14 cellular contexts compared by ENCODE assay signal in genomic region chr10:6493521-6494451, GRCh38.
DNase-seq lines count a peak whose midpoint lies in the region; ATAC-seq, FAIRE-seq and TF ChIP-seq lines count a peak whose summit lies in the region.
"Had no signal": no experiment of that assay in that cellular context is flagged by ENCODE, and none has a peak within 500 bp of the region (broad histone marks: within the 10 kb centered on the region; RNA-seq: fewer than 3 reads in every experiment).

No MANE protein-coding gene starts in this region.

- WGBS in K562 (ENCODE audit: insufficient coverage, low coverage, missing lambda C conversion rate) = 50% methylated on average over 11 of the region's 11 CpGs

- no TSS peak for BruUV-seq in K562 (replicated peaks; lab: Mats Ljungman, UMichigan)

- H3K9me3 ChIP-seq in DND-41 (ENCODE audit: insufficient read depth, low read length, severe bottlenecking) (no peaks in the 10 kb centered on the region), K562 (replicated peaks; ENCODE audit: control insufficient read depth, insufficient read depth, low read depth, low read length) (no peaks in the 10 kb centered on the region), colonic mucosa (no peaks in the 10 kb centered on the region)
- H3K9me3 ChIP-seq: thoracic aorta had no signal

- H3K27ac Mint-ChIP-seq in natural killer cell treated with Interleukin-12 subunit alpha and Interleukin-12 subunit beta and Interleukin-15 and Interleukin-18, amount 100 ng/mL, for 72 hours = no peak overlapping the region

- CTCF ChIA-PET in K562 (lab: Yijun Ruan, JAX; ENCODE audit: low intra/inter-chr PET ratio) = interaction anchor here (0.6 kb wide), 1 partner anchor 599 kb away, joined by 3 read pairs; no protein-coding TSS in a partner anchor

- no peak for TF ChIP-seq EP300 in K562 (IDR thresholded peaks at IDR 0.05; ENCODE audit: low read length)

- intact Hi-C loops in K562 (cut with micrococcal nuclease) (no loop called here), colonic mucosa (cut with DNase I) (no loop called here)

- H4K20me1 ChIP-seq in DND-41 (ENCODE audit: insufficient read depth, low read length) (no peaks in the 10 kb centered on the region), K562 (replicated peaks; ENCODE audit: control insufficient read depth, insufficient read depth, low read length) (no peaks in the 10 kb centered on the region)

- H3K27me3 Mint-ChIP-seq in natural killer cell treated with Interleukin-12 subunit alpha and Interleukin-12 subunit beta and Interleukin-15 and Interleukin-18, amount 100 ng/mL, for 72 hours = no peaks in the 10 kb centered on the region

- H3K27me3 ChIP-seq in DND-41 (ENCODE audit: insufficient read depth, low read length, poor library complexity) = no peaks in the 10 kb centered on the region
- H3K27me3 ChIP-seq in K562 (ENCODE audit: control insufficient read depth in 2 of 2, insufficient read depth in 2 of 2, low read length in 2 of 2) = no peaks in the 10 kb centered on the region
- H3K27me3 ChIP-seq in colonic mucosa = no peaks in the 10 kb centered on the region

- no peak overlapping the region for H2AFZ ChIP-seq in DND-41 (ENCODE audit: low read depth, low read length)
- no peak overlapping the region for H2AFZ ChIP-seq in K562 (ENCODE audit: low read depth, low read length)

- H3K9me3 Mint-ChIP-seq in natural killer cell treated with Interleukin-12 subunit alpha and Interleukin-12 subunit beta and Interleukin-15 and Interleukin-18, amount 100 ng/mL, for 72 hours = no peaks in the 10 kb centered on the region

- H3K4me1 Mint-ChIP-seq in natural killer cell treated with Interleukin-12 subunit alpha and Interleukin-12 subunit beta and Interleukin-15 and Interleukin-18, amount 100 ng/mL, for 72 hours (ENCODE audit: low read depth in 2 of 2) = peaks cover 15 to 52% of the 10 kb centered on the region in 2 donors

- H3K4me2 ChIP-seq in DND-41 (ENCODE audit: insufficient read depth, low read length) (no peak overlapping the region), K562 (ENCODE audit: insufficient read depth, low read length) (no peak overlapping the region)

- DNase-seq in DND-41 (no peak), LHCN-M2 (ENCODE audit: low read depth) (peak; percentile 38), K562 (ENCODE audit: extremely low read depth in 1 of 4, low spot score in 3 of 4) (no peak), D341Med (ENCODE audit: low spot score) (no peak), colonic mucosa (no peak), NCI-H1105 treated with DMSO at 0.1 percent for 48 hours (lab: John Stamatoyannopoulos, UW) (no peak)
- DNase-seq in natural killer cell treated with Interleukin-12 subunit alpha and Interleukin-12 subunit beta and Interleukin-15 and Interleukin-18, amount 100 ng/mL, for 72 hours (ENCODE audit: low spot score) = no peak
- DNase-seq: anterior cingulate cortex, head of caudate nucleus, left ventricle myocardium superior, NCI-H1048, NCI-H446 treated with DMSO at 0.1 percent for 48 hours, SHP77 treated with DMSO at 0.1 percent for 48 hours had no signal

- POLR2A ChIA-PET in K562 (lab: Yijun Ruan, JAX) = interaction anchor here (0.5 to 1.3 kb wide), 2 partner anchors 14 to 231 kb away, joined by 3 read pairs; no protein-coding TSS in a partner anchor

- no peak for TF ChIP-seq POLR2A in K562 (conservative IDR thresholded peaks at IDR 0.05)

- H3K36me3 Mint-ChIP-seq in natural killer cell treated with Interleukin-12 subunit alpha and Interleukin-12 subunit beta and Interleukin-15 and Interleukin-18, amount 100 ng/mL, for 72 hours = peaks cover 29% of the 10 kb centered on the region

- ATAC-seq in DND-41 (ENCODE audit: insufficient read depth, low read depth) (no peak), K562 (no peak)
- peak; percentile 46 to 50 for ATAC-seq in natural killer cell treated with Interleukin-12 subunit alpha and Interleukin-12 subunit beta and Interleukin-15 and Interleukin-18, amount 100 ng/mL, for 72 hours
- ATAC-seq: left ventricle myocardium superior had no signal

- H3K9me1 ChIP-seq in K562 (ENCODE audit: control insufficient read depth, insufficient read depth, low read length) = no peaks in the 10 kb centered on the region

- H3K79me2 ChIP-seq in DND-41 (ENCODE audit: insufficient read depth, low read length) (no peaks in the 10 kb centered on the region), K562 (ENCODE audit: control insufficient read depth, insufficient read depth, low read length) (no peaks in the 10 kb centered on the region)

- no peak overlapping the region for H3K4me3 Mint-ChIP-seq in natural killer cell treated with Interleukin-12 subunit alpha and Interleukin-12 subunit beta and Interleukin-15 and Interleukin-18, amount 100 ng/mL, for 72 hours

- H3K27ac ChIP-seq in DND-41 (ENCODE audit: low read length) = peak overlapping the region; percentile 57
- H3K27ac ChIP-seq in K562 (ENCODE audit: extremely low read depth, low read depth, low read length) = no peak overlapping the region
- no peak overlapping the region for H3K27ac ChIP-seq in colonic mucosa
- H3K27ac ChIP-seq: thoracic aorta had no signal

- in situ Hi-C loops in K562 (cut with MboI) = no loop called here

- H3K36me3 ChIP-seq in DND-41 (ENCODE audit: insufficient read depth, low read length) (peaks cover 92% of the 10 kb centered on the region), K562 (ENCODE audit: control insufficient read depth, insufficient read depth, low read length) (peaks cover 30% of the 10 kb centered on the region), colonic mucosa (no peaks in the 10 kb centered on the region)
- H3K36me3 ChIP-seq: thoracic aorta had no signal

- no peak overlapping the region for H3K4me3 ChIP-seq in DND-41 (ENCODE audit: low read depth in 1 of 2, low read length in 2 of 2)
- no peak overlapping the region for H3K4me3 ChIP-seq in K562
- H3K4me3 ChIP-seq in colonic mucosa = no peak overlapping the region
- H3K4me3 ChIP-seq: thoracic aorta had no signal

- no peak for TF ChIP-seq RAD21 in K562 (CRISPR knock-in tag; conservative IDR thresholded peaks at IDR 0.05 in 1 of 2, IDR thresholded peaks at IDR 0.05 in 1 of 2)

- H3K4me1 ChIP-seq in DND-41 (ENCODE audit: insufficient read depth, low read length) (peaks cover 32% of the 10 kb centered on the region), K562 (replicated peaks in 1 of 2; ENCODE audit: control insufficient read depth in 2 of 2, insufficient read depth in 2 of 2, low read length in 2 of 2) (no peaks in the 10 kb centered on the region), colonic mucosa (no peaks in the 10 kb centered on the region)

- no peak for FAIRE-seq in K562 (lab: Jason Lieb, UNC)

- H3K9ac ChIP-seq in DND-41 (ENCODE audit: low read depth, low read length) (no peak overlapping the region), K562 (ENCODE audit: insufficient read depth in 1 of 2, low read depth in 2 of 2, low read length in 2 of 2) (no peak overlapping the region), colonic mucosa (ENCODE audit: low read depth in 2 of 2, low read length in 2 of 2) (no peak overlapping the region)

- TF ChIP-seq CTCF in DND-41 (IDR thresholded peaks at IDR 0.05; ENCODE audit: borderline replicate concordance, extremely low read depth, low read length, poor library complexity, severe bottlenecking) (no peak), K562 (IDR thresholded peaks at IDR 0.05 in 2 of 3, conservative IDR thresholded peaks at IDR 0.05 in 1 of 3; ENCODE audit: insufficient read depth in 2 of 3, low read depth in 1 of 3, low read length in 3 of 3) (no peak), colonic mucosa (IDR thresholded peaks at IDR 0.05) (no peak)

TF ChIP-seq in K562, 482 proteins besides CTCF, POLR2A, EP300 and RAD21:
- TF ChIP-seq ATF1 (CRISPR knock-in tag; IDR thresholded peaks at IDR 0.05) (no peak), ATF1 (tag; IDR thresholded peaks at IDR 0.05) (no peak), FOSL1 (tag; conservative IDR thresholded peaks at IDR 0.05) (peak; percentile 83), STAT6 (CRISPR knock-in tag; IDR thresholded peaks at IDR 0.05) (no peak)

Comparison
In these comparisons a context has a peak if more than half of its experiments do, and no peak if none do; other contexts are left out.
1. ATAC-seq: peak in natural killer cell treated with Interleukin-12 subunit alpha and Interleukin-12 subunit beta and Interleukin-15 and Interleukin-18, amount 100 ng/mL, for 72 hours (2 of 2); none in DND-41 (single experiment) and K562 (single experiment).